In genomic region chr5:123297866-123298265, GRCh38 we compare ENCODE assay signal across 26 cellular contexts.
DNase-seq lines count a peak whose midpoint lies in the region; ATAC-seq, FAIRE-seq and TF ChIP-seq lines count a peak whose summit lies in the region.
"Had no signal": no experiment of that assay in that cellular context is flagged by ENCODE, and none has a peak within 500 bp of the region (broad histone marks: within the 10 kb centered on the region; RNA-seq: fewer than 3 reads in every experiment).

No MANE protein-coding gene starts in this region.

- peak; percentile 45 for DNase-seq in EH (ENCODE audit: low read depth)
- peak; percentile 47 for DNase-seq in IMR-90
- DNase-seq in astrocyte (ENCODE audit: low read depth): peak; percentile 3
- DNase-seq in fibroblast of villous mesenchyme (ENCODE audit: low read depth): peak; percentile 50
- DNase-seq in Karpas-422: no peak
- DNase-seq in CD4-positive, alpha-beta T cell: no peak
- no peak for DNase-seq in H7
- no peak for DNase-seq in NCI-H82 treated with DMSO at 0.1 percent for 48 hours (lab: John Stamatoyannopoulos, UW; ENCODE audit: unreplicated experiment)
- DNase-seq: activated CD4-positive, alpha-beta memory T cell treated with anti-CD3 and anti-CD28 coated beads for 36 hours; activated CD4-positive, alpha-beta T cell treated with anti-CD3 and anti-CD28 coated beads for 1 hour; activated naive CD4-positive, alpha-beta T cell; activated naive CD8-positive, alpha-beta T cell treated with anti-CD3 and anti-CD28 coated beads, Interleukin-2, amount 50 U/mL, for 24 hours; NCI-H1417 treated with DMSO at 0.1 percent for 48 hours; NCI-H2029 treated with DMSO at 0.1 percent for 48 hours; NCI-H524; OCI-M1; stimulated activated CD4-positive, alpha-beta T cell treated with anti-CD3 and anti-CD28 coated beads, Interleukin-15, amount 100 ng/mL, for 24 hours; stimulated activated CD4-positive, alpha-beta T cell treated with anti-CD3 and anti-CD28 coated beads, Interleukin-4, amount 100 ng/mL, for 4 hours; T-helper 2 cell; upper lobe of left lung had no signal

- no peaks in the 10 kb centered on the region for H3K4me1 Mint-ChIP-seq in astrocyte (ENCODE audit: low read depth, unreplicated experiment)
- H3K4me1 Mint-ChIP-seq in CD4-positive, alpha-beta T cell (ENCODE audit: low read depth): peaks cover 4% of the 10 kb centered on the region
- H3K4me1 Mint-ChIP-seq: brain, nephron had no signal

- FAIRE-seq in astrocyte (lab: Jason Lieb, UNC): no peak
- FAIRE-seq: GM12878, K562 had no signal

- H3K36me3 ChIP-seq in IMR-90 (ENCODE audit: control insufficient read depth, insufficient read depth, low read length): no peaks in the 10 kb centered on the region
- H3K36me3 ChIP-seq in astrocyte (ENCODE audit: insufficient read depth, low read length): no peaks in the 10 kb centered on the region
- H3K36me3 ChIP-seq in Karpas-422 (ENCODE audit: insufficient read depth, low read length): no peaks in the 10 kb centered on the region
- H3K36me3 ChIP-seq in H7 (replicated peaks; ENCODE audit: control insufficient read depth, insufficient read depth, low read length): no peaks in the 10 kb centered on the region
- H3K36me3 ChIP-seq: upper lobe of left lung had no signal

- no CpG with 5 or more reads among the region's 1 CpG for WGBS in IMR-90 (ENCODE audit: extremely low coverage in 2 of 2, insufficient read length in 1 of 2), 2 experiments

- H2BK20ac ChIP-seq in IMR-90 (ENCODE audit: low read depth, low read length): no peak overlapping the region

- POLR2A ChIA-PET in IMR-90 (lab: Charles Lee; ENCODE audit: unreplicated experiment): no interaction called here
- POLR2A ChIA-PET in CD4-positive, alpha-beta T cell (lab: Charles Lee): no interaction called here

- H2BK5ac ChIP-seq in IMR-90 (ENCODE audit: low read depth, low read length, poor library complexity, severe bottlenecking): no peak overlapping the region

- H4K20me1 ChIP-seq in IMR-90 (ENCODE audit: insufficient read depth, low read length) (no peaks in the 10 kb centered on the region), astrocyte (ENCODE audit: insufficient read depth, low read length) (no peaks in the 10 kb centered on the region), Karpas-422 (ENCODE audit: insufficient read depth, low read depth, low read length) (no peaks in the 10 kb centered on the region)

- H2AFZ ChIP-seq in IMR-90 (replicated peaks; ENCODE audit: low read length, poor library complexity) (no peak overlapping the region), astrocyte (ENCODE audit: low read depth, low read length) (no peak overlapping the region), Karpas-422 (ENCODE audit: low read length) (no peak overlapping the region)

- no peak overlapping the region for H2AK5ac ChIP-seq in IMR-90 (ENCODE audit: low read depth, low read length)

- H3K9me2 ChIP-seq in Karpas-422 (replicated peaks; ENCODE audit: insufficient read depth, low read length): no peaks in the 10 kb centered on the region

- H3K14ac ChIP-seq in IMR-90 (replicated peaks; ENCODE audit: low read depth, low read length): no peak overlapping the region

- dilution Hi-C loops in IMR-90 (cut with HindIII; ENCODE audit: low sequenced_read_pairs, unreplicated experiment): no loop called here

- H3K4me2 ChIP-seq in IMR-90 (ENCODE audit: low read depth, low read length): no peak overlapping the region
- no peak overlapping the region for H3K4me2 ChIP-seq in astrocyte (ENCODE audit: low read length)
- H3K4me2 ChIP-seq in Karpas-422 (ENCODE audit: low read depth, low read length, poor library complexity, severe bottlenecking): no peak overlapping the region

- H2BK15ac ChIP-seq in IMR-90 (ENCODE audit: low read depth, low read length): no peak overlapping the region

- H3K4ac ChIP-seq in IMR-90 (ENCODE audit: low read depth, low read length): no peak overlapping the region

- peak; percentile 90 for ATAC-seq in IMR-90 (ENCODE audit: low read depth)
- ATAC-seq in CD4-positive, alpha-beta T cell (ENCODE audit: poor library complexity): no peak
- ATAC-seq: activated naive CD8-positive, alpha-beta T cell treated with anti-CD3 and anti-CD28 coated beads, Interleukin-2, amount 50 U/mL, for 24 hours; HCT116; K562; left lobe of liver had no signal

- H3K18ac ChIP-seq in IMR-90 (ENCODE audit: low read depth, low read length): no peak overlapping the region

- no peak overlapping the region for H2BK120ac ChIP-seq in IMR-90 (ENCODE audit: low read depth, low read length)

- no peaks in the 10 kb centered on the region for H3K79me1 ChIP-seq in IMR-90 (ENCODE audit: low read depth in 1 of 2, low read length in 2 of 2)

- no peak overlapping the region for H4K5ac ChIP-seq in IMR-90 (ENCODE audit: low read depth, low read length)

- no peak overlapping the region for H2AK9ac ChIP-seq in IMR-90 (replicated peaks; ENCODE audit: low read depth, low read length, poor library complexity)

- H4K91ac ChIP-seq in IMR-90 (ENCODE audit: insufficient read depth, low read depth, low read length): no peak overlapping the region

- no peak overlapping the region for H3K9ac ChIP-seq in IMR-90 (ENCODE audit: low read depth, low read length)
- no peak overlapping the region for H3K9ac ChIP-seq in astrocyte (ENCODE audit: low read length)
- no peak overlapping the region for H3K9ac ChIP-seq in Karpas-422 (ENCODE audit: low read length)

- H3K4me3 ChIP-seq in IMR-90 (ENCODE audit: insufficient read depth, low read depth, low read length) (no peak overlapping the region), astrocyte (ENCODE audit: insufficient read depth, low read depth, low read length) (no peak overlapping the region), fibroblast of villous mesenchyme (ENCODE audit: low read depth, low read length) (no peak overlapping the region), Karpas-422 (ENCODE audit: low read length) (no peak overlapping the region), H7 (ENCODE audit: insufficient read depth, low read depth, low read length) (no peak overlapping the region)
- H3K4me3 ChIP-seq: GM12878, K562, upper lobe of left lung had no signal

- in situ Hi-C loops in IMR-90 (cut with MboI; ENCODE audit: low sequenced_read_pairs): no loop called here

- CTCF ChIA-PET in IMR-90 (lab: Yijun Ruan, JAX): no interaction called here
- CTCF ChIA-PET in CD4-positive, alpha-beta T cell (lab: Charles Lee): no interaction called here

- H3K9me3 ChIP-seq in IMR-90 (ENCODE audit: control insufficient read depth, insufficient read depth, low read length) (0 out of 2 replicates have a peak, but pooled peaks cover 2% of the 10 kb centered on the region), astrocyte (ENCODE audit: insufficient read depth, low read depth, low read length) (no peaks in the 10 kb centered on the region), Karpas-422 (ENCODE audit: low read length) (no peaks in the 10 kb centered on the region)
- H3K9me3 ChIP-seq in CD4-positive, alpha-beta T cell (ENCODE audit: control insufficient read depth, low read length): no peaks in the 10 kb centered on the region
- H3K9me3 ChIP-seq: upper lobe of left lung had no signal

- no peaks in the 10 kb centered on the region for H3K27me3 Mint-ChIP-seq in astrocyte (ENCODE audit: low read depth, unreplicated experiment)
- peaks cover 33% of the 10 kb centered on the region for H3K27me3 Mint-ChIP-seq in CD4-positive, alpha-beta T cell

- intact Hi-C loops in IMR-90 (cut with micrococcal nuclease): no loop called here
- intact Hi-C loops in CD4-positive, alpha-beta T cell (cut with DNase I, micrococcal nuclease): no loop called here

- TF ChIP-seq RAD21 in IMR-90 (IDR thresholded peaks at IDR 0.05; ENCODE audit: low read length): no peak

- no peak overlapping the region for H3K56ac ChIP-seq in IMR-90 (ENCODE audit: extremely low read depth, insufficient read depth, low read length)

- H3K36me3 Mint-ChIP-seq in astrocyte (ENCODE audit: low read depth, unreplicated experiment): no peaks in the 10 kb centered on the region
- H3K36me3 Mint-ChIP-seq in CD4-positive, alpha-beta T cell (ENCODE audit: low read depth): no peaks in the 10 kb centered on the region
- H3K36me3 Mint-ChIP-seq: activated CD4-positive, alpha-beta memory T cell treated with anti-CD3 and anti-CD28 coated beads for 36 hours; brain had no signal

- TF ChIP-seq CTCF in IMR-90 (conservative IDR thresholded peaks at IDR 0.05; ENCODE audit: low read depth, low read length) (no peak), astrocyte (IDR thresholded peaks at IDR 0.05; ENCODE audit: insufficient read depth, low read depth, low read length) (no peak), fibroblast of villous mesenchyme (IDR thresholded peaks at IDR 0.05; ENCODE audit: insufficient read depth, low read depth, low read length) (no peak)
- no peak for TF ChIP-seq CTCF in CD4-positive, alpha-beta T cell (IDR thresholded peaks at IDR 0.05)

- H3K4me1 ChIP-seq in IMR-90 (ENCODE audit: control insufficient read depth, insufficient read depth, low read length) (no peaks in the 10 kb centered on the region), astrocyte (ENCODE audit: insufficient read depth, low read length) (no peaks in the 10 kb centered on the region), Karpas-422 (ENCODE audit: low read length) (no peaks in the 10 kb centered on the region)
- H3K4me1 ChIP-seq: upper lobe of left lung had no signal

- no peak overlapping the region for H3K23ac ChIP-seq in IMR-90 (ENCODE audit: low read depth, low read length)

- no peak overlapping the region for H3K4me3 Mint-ChIP-seq in astrocyte (ENCODE audit: unreplicated experiment)
- no peak overlapping the region for H3K4me3 Mint-ChIP-seq in CD4-positive, alpha-beta T cell
- H3K4me3 Mint-ChIP-seq: activated CD4-positive, alpha-beta memory T cell treated with anti-CD3 and anti-CD28 coated beads for 36 hours; activated naive CD8-positive, alpha-beta T cell treated with anti-CD3 and anti-CD28 coated beads, Interleukin-2, amount 50 U/mL, for 24 hours; brain; nephron had no signal

- no peak overlapping the region for H4K8ac ChIP-seq in IMR-90 (ENCODE audit: low read depth in 2 of 2, low read length in 2 of 2)

- H3K9me1 ChIP-seq in IMR-90 (ENCODE audit: insufficient read depth, low read length): no peaks in the 10 kb centered on the region

- H3K27ac ChIP-seq in IMR-90 (ENCODE audit: insufficient read depth, low read length) (no peak overlapping the region), astrocyte (ENCODE audit: low read depth, low read length) (no peak overlapping the region), Karpas-422 (ENCODE audit: low read length) (no peak overlapping the region)
- no peak overlapping the region for H3K27ac ChIP-seq in CD4-positive, alpha-beta T cell (ENCODE audit: low read depth, low read length)
- H3K27ac ChIP-seq: upper lobe of left lung had no signal

- H3K9me3 Mint-ChIP-seq in astrocyte (ENCODE audit: unreplicated experiment): peaks cover 3% of the 10 kb centered on the region
- H3K9me3 Mint-ChIP-seq in CD4-positive, alpha-beta T cell: peaks cover 6% of the 10 kb centered on the region

- BruUV-seq in IMR-90 (replicated peaks; lab: Mats Ljungman, UMichigan): no TSS peak

- TF ChIP-seq POLR2A in IMR-90 (IDR thresholded peaks at IDR 0.05; ENCODE audit: low read depth, low read length): no peak

- no peaks in the 10 kb centered on the region for H3K79me2 ChIP-seq in astrocyte (ENCODE audit: insufficient read depth, low read length)
- no peaks in the 10 kb centered on the region for H3K79me2 ChIP-seq in Karpas-422 (ENCODE audit: low read length)

- no peak overlapping the region for H3K27ac Mint-ChIP-seq in astrocyte (ENCODE audit: unreplicated experiment)
- H3K27ac Mint-ChIP-seq in CD4-positive, alpha-beta T cell: no peak overlapping the region
- H3K27ac Mint-ChIP-seq: activated CD4-positive, alpha-beta memory T cell treated with anti-CD3 and anti-CD28 coated beads for 36 hours; activated naive CD8-positive, alpha-beta T cell treated with anti-CD3 and anti-CD28 coated beads, Interleukin-2, amount 50 U/mL, for 24 hours; brain; nephron had no signal

- H3K27me3 ChIP-seq in IMR-90 (ENCODE audit: control insufficient read depth, insufficient read depth, low read length) (no peaks in the 10 kb centered on the region; the same call in 1 of the 2 replicates), astrocyte (ENCODE audit: insufficient read depth, low read length) (no peaks in the 10 kb centered on the region), Karpas-422 (ENCODE audit: low read length) (peaks cover 2% of the 10 kb centered on the region; the same call in 1 of the 2 replicates), H7 (ENCODE audit: control insufficient read depth, insufficient read depth, low read length) (no peaks in the 10 kb centered on the region)
- H3K27me3 ChIP-seq in CD4-positive, alpha-beta T cell (ENCODE audit: control insufficient read depth, insufficient read depth, low read length): peaks cover 11% of the 10 kb centered on the region
- H3K27me3 ChIP-seq: upper lobe of left lung had no signal

Comparison
In these comparisons a context has a peak if more than half of its experiments do, and no peak if none do; other contexts are left out.
1. DNase-seq: peak in EH (single experiment), IMR-90 (single experiment), astrocyte (single experiment) and fibroblast of villous mesenchyme (single experiment); none in Karpas-422 (single experiment), CD4-positive, alpha-beta T cell (0 of 10), H7 (single experiment) and NCI-H82 treated with DMSO at 0.1 percent for 48 hours (single experiment).